1 cellular context compared by ENCODE assay signal in genomic region chr12:116244474-116245090, GRCh38.
TF ChIP-seq lines count a peak whose summit lies in the region.

No MANE protein-coding gene starts in this region.

TF ChIP-seq in IMR-90, 13 proteins besides CTCF, POLR2A, EP300 and RAD21:
- TF ChIP-seq MAZ (IDR thresholded peaks at IDR 0.05; ENCODE audit: borderline replicate concordance, low read depth, low read length) (no peak), FOS (IDR thresholded peaks at IDR 0.05; ENCODE audit: low read depth, low read length) (no peak), MXI1 (IDR thresholded peaks at IDR 0.05; ENCODE audit: borderline replicate concordance, low read depth, low read length) (no peak)
TF ChIP-seq in IMR-90: peak in this region for 0.
